Comparison of ENCODE assay signal across 8 cellular contexts in the genomic region with DNA sequence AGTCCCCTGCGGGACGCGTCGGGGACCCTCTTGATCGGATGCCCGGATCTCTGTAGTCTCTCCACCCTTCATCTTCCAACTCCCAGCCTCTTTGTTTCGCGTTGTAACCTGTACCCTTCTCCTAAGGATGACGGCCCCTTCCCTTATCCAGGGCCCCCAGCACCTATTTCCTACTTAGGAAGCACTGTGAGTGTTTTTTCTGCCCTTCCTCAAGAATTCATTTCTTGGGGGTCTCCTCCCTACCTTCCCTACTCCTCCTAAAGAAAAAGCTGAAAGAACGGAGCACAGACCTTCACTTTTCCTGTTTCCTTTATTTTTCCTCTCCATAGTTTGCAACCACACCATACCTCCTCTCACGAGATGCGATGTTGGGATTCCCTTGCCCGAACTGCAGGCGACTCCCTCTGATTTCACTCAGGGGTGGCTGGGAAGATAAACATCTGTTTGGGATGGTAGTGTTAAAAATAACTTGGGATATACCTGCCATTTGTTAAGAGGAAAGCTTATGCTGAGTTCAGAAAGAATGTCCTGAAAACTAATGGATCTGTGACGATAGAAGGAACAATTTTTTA. TPM values are rescaled to one million over a fixed set of nuclear protein-coding genes. Genes with fewer than 3 reads are reported as not detected.
DNase-seq lines count a peak whose midpoint lies in the region; ATAC-seq and TF ChIP-seq lines count a peak whose summit lies in the region.

No MANE protein-coding gene starts in this region.

- CTCF ChIA-PET in MCF 10A (lab: Yijun Ruan, JAX) = interaction anchor here (1.0 to 2.0 kb wide), 4 partner anchors 9 to 290 kb away, joined by 3 to 6 read pairs (median 5); no protein-coding TSS in a partner anchor

- H3K4me3 Mint-ChIP-seq in MCF 10A (ENCODE audit: unreplicated experiment) = peak overlapping the region; percentile 96

- H3K9me3 Mint-ChIP-seq in MCF 10A (ENCODE audit: unreplicated experiment) = no peaks in the 10 kb centered on the region

- TSS peak; percentile 67 for BruUV-seq in MCF 10A (replicated peaks; lab: Mats Ljungman, UMichigan)

- no peaks in the 10 kb centered on the region for H3K9me3 ChIP-seq in mononuclear cell (ENCODE audit: low read depth, low read length)

- peak; percentile 10 for ATAC-seq in HG03457 (IDR thresholded peaks at IDR 0.05; ENCODE audit: unreplicated experiment)
- ATAC-seq in HG03135 (IDR thresholded peaks at IDR 0.05; ENCODE audit: unreplicated experiment) = no peak
- ATAC-seq in GM18909 (IDR thresholded peaks at IDR 0.05; ENCODE audit: poor library complexity, unreplicated experiment) = no peak
- no peak for ATAC-seq in HG03097 (IDR thresholded peaks at IDR 0.05; ENCODE audit: low FRiP score, unreplicated experiment)

- H3K27ac Mint-ChIP-seq in MCF 10A (ENCODE audit: low read depth, unreplicated experiment) = peak overlapping the region; percentile 96

- peak; percentile 33 for DNase-seq in AG08395 (ENCODE audit: low spot score)
- no peak for DNase-seq in MCF 10A (ENCODE audit: unreplicated experiment)
- no peak for DNase-seq in NCI-H510A treated with DMSO at 0.1 percent for 48 hours (lab: John Stamatoyannopoulos, UW)

- H3K27me3 Mint-ChIP-seq in MCF 10A (ENCODE audit: insufficient read depth, unreplicated experiment) = no peaks in the 10 kb centered on the region

- intact Hi-C loops in MCF 10A (cut with micrococcal nuclease) = no loop called here

- H3K4me1 Mint-ChIP-seq in MCF 10A (ENCODE audit: insufficient read depth, unreplicated experiment) = peaks cover 18% of the 10 kb centered on the region

- H3K4me3 ChIP-seq in mononuclear cell (ENCODE audit: low read length) = peak overlapping the region; percentile 84

- peaks cover 31% of the 10 kb centered on the region for H3K4me1 ChIP-seq in mononuclear cell (ENCODE audit: insufficient read depth, low read length)

- no peak for TF ChIP-seq CTCF in MCF 10A (IDR thresholded peaks at IDR 0.05; ENCODE audit: unreplicated experiment)

- POLR2A ChIA-PET in MCF 10A (lab: Yijun Ruan, JAX) = interaction anchor here (0.6 to 3.1 kb wide), 16 partner anchors 9 to 619 kb away, joined by 3 to 18 read pairs (median 4); partner anchors contain the start of genes FOXRED1, PUS3, SRPRA and STT3A

- H3K27me3 ChIP-seq in mononuclear cell (ENCODE audit: insufficient read depth, low read length) = no peaks in the 10 kb centered on the region

- peaks cover 22% of the 10 kb centered on the region for H3K36me3 Mint-ChIP-seq in MCF 10A (ENCODE audit: insufficient read depth, unreplicated experiment)

RNA-seq across cellular contexts. Expression of gene FAM118B, which starts 0.6 kb away (rescaled TPM):
- total RNA-seq in MCF 10A (2022) (8.3 and 13.4 TPM in 2 replicates), mononuclear cell (2.8 TPM)

RNA-seq across cellular contexts. Expression of gene RPUSD4, which starts 0.7 kb away (rescaled TPM):
- total RNA-seq in MCF 10A (2022) = 19.4 and 26.7 TPM in 2 replicates
- 20.3 TPM for total RNA-seq in mononuclear cell

RNA-seq across cellular contexts. Expression of gene SRPRA, which starts 56.5 kb away (rescaled TPM):
- total RNA-seq in MCF 10A (2022) = 176 and 258 TPM in 2 replicates
- total RNA-seq in mononuclear cell = 132 TPM

RNA-seq across cellular contexts. Expression of gene FOXRED1, which starts 56.8 kb away (rescaled TPM):
- total RNA-seq in MCF 10A (2022) (28.2 and 37.2 TPM in 2 replicates), mononuclear cell (6.1 TPM)
